In genomic region chr12:56724660-56724988, GRCh38 we compare ENCODE assay signal across 8 cellular contexts. TPM values are rescaled to one million over a fixed set of nuclear protein-coding genes. Genes with fewer than 3 reads are reported as not detected.
DNase-seq lines count a peak whose midpoint lies in the region; ATAC-seq and TF ChIP-seq lines count a peak whose summit lies in the region.

No MANE protein-coding gene starts in this region.

- H3K27me3 ChIP-seq in spleen (replicated peaks in 1 of 7) = no peaks in the 10 kb centered on the region

- H3K27me3 Mint-ChIP-seq in activated CD8-positive, alpha-beta memory T cell treated with anti-CD3 and anti-CD28 coated beads, Interleukin-2, amount 10 ng/mL, durations not matched to agents 7 days and 5 days = no peaks in the 10 kb centered on the region
- H3K27me3 Mint-ChIP-seq in activated naive CD8-positive, alpha-beta T cell treated with anti-CD3 and anti-CD28 coated beads for 36 hours = no peaks in the 10 kb centered on the region

- intact Hi-C loops in spleen (cut with DNase I; ENCODE audit: low total_unique reads) = no loop called here

- H3K36me3 Mint-ChIP-seq in activated CD8-positive, alpha-beta memory T cell treated with anti-CD3 and anti-CD28 coated beads, Interleukin-2, amount 10 ng/mL, durations not matched to agents 7 days and 5 days = peaks cover 70% of the 10 kb centered on the region
- peaks cover 65% of the 10 kb centered on the region for H3K36me3 Mint-ChIP-seq in activated naive CD8-positive, alpha-beta T cell treated with anti-CD3 and anti-CD28 coated beads for 36 hours

- peak overlapping the region; percentile 96 for H3K27ac Mint-ChIP-seq in activated CD8-positive, alpha-beta memory T cell treated with anti-CD3 and anti-CD28 coated beads, Interleukin-2, amount 10 ng/mL, durations not matched to agents 7 days and 5 days
- H3K27ac Mint-ChIP-seq in activated naive CD8-positive, alpha-beta T cell treated with anti-CD3 and anti-CD28 coated beads for 36 hours = peak overlapping the region; percentile 98

- peaks cover 55% of the 10 kb centered on the region for H3K4me1 Mint-ChIP-seq in activated CD8-positive, alpha-beta memory T cell treated with anti-CD3 and anti-CD28 coated beads, Interleukin-2, amount 10 ng/mL, durations not matched to agents 7 days and 5 days
- H3K4me1 Mint-ChIP-seq in activated naive CD8-positive, alpha-beta T cell treated with anti-CD3 and anti-CD28 coated beads for 36 hours = peaks cover 46% of the 10 kb centered on the region

- TF ChIP-seq CTCF in spleen (IDR thresholded peaks at IDR 0.05 in 8 of 11, conservative IDR thresholded peaks at IDR 0.05 in 3 of 11) = no peak

- ATAC-seq in activated CD8-positive, alpha-beta memory T cell treated with anti-CD3 and anti-CD28 coated beads, Interleukin-2, amount 10 ng/mL, durations not matched to agents 7 days and 5 days = no peak
- ATAC-seq in GM18907 (IDR thresholded peaks at IDR 0.05; ENCODE audit: unreplicated experiment) = no peak

- CTCF ChIA-PET in activated CD8-positive, alpha-beta memory T cell treated with anti-CD3 and anti-CD28 coated beads, Interleukin-2, amount 10 ng/mL, durations not matched to agents 7 days and 5 days (lab: Charles Lee) = no interaction called here

- H3K36me3 ChIP-seq in spleen = peaks cover 0 to 48% (median 12%) of the 10 kb centered on the region in 6 donors

- peak overlapping the region; percentile 100 for H3K4me3 ChIP-seq in iPS-11a (ENCODE audit: low read depth, low read length)
- peak overlapping the region; percentile 64 to 98 (median 76) for H3K4me3 ChIP-seq in spleen

- H3K4me1 ChIP-seq in spleen = peaks cover 39 to 62% (median 53%) of the 10 kb centered on the region in 6 donors

- TF ChIP-seq POLR2A in spleen (IDR thresholded peaks at IDR 0.05) = no peak

- WGBS in spleen, 5 donors = 0 to 1% (median 0%) methylated on average over 9 of the region's 9 CpGs

- DNase-seq in activated CD8-positive, alpha-beta memory T cell treated with anti-CD3 and anti-CD28 coated beads, Interleukin-2, amount 10 ng/mL, durations not matched to agents 7 days and 5 days = no peak
- no peak for DNase-seq in activated CD8-positive, alpha-beta memory T cell treated with anti-CD3 and anti-CD28 coated beads for 24 hours
- DNase-seq in activated naive CD8-positive, alpha-beta T cell treated with anti-CD3 and anti-CD28 coated beads for 36 hours = no peak
- DNase-seq in spleen (no peak), cerebellar cortex (ENCODE audit: low spot score) (no peak), NCI-H82 (lab: John Stamatoyannopoulos, UW) (no peak)

- H3K4me3 Mint-ChIP-seq in activated CD8-positive, alpha-beta memory T cell treated with anti-CD3 and anti-CD28 coated beads, Interleukin-2, amount 10 ng/mL, durations not matched to agents 7 days and 5 days = peak overlapping the region; percentile 98
- peak overlapping the region; percentile 94 for H3K4me3 Mint-ChIP-seq in activated naive CD8-positive, alpha-beta T cell treated with anti-CD3 and anti-CD28 coated beads for 36 hours

- no peaks in the 10 kb centered on the region for H3K9me3 ChIP-seq in spleen

- peak overlapping the region; percentile 93 to 98 (median 95) for H3K27ac ChIP-seq in spleen

- H3K9me3 Mint-ChIP-seq in activated CD8-positive, alpha-beta memory T cell treated with anti-CD3 and anti-CD28 coated beads, Interleukin-2, amount 10 ng/mL, durations not matched to agents 7 days and 5 days (ENCODE audit: low read depth) = no peaks in the 10 kb centered on the region
- H3K9me3 Mint-ChIP-seq in activated naive CD8-positive, alpha-beta T cell treated with anti-CD3 and anti-CD28 coated beads for 36 hours = no peaks in the 10 kb centered on the region

RNA-seq across cellular contexts. Expression of gene NACA, which starts 0.5 kb away (rescaled TPM):
- total RNA-seq in activated CD8-positive, alpha-beta memory T cell treated with anti-CD3 and anti-CD28 coated beads, Interleukin-2, amount 10 ng/mL, durations not matched to agents 7 days and 5 days = 100 to 1,000 TPM; 723 to 803 TPM
- total RNA-seq in activated naive CD8-positive, alpha-beta T cell treated with anti-CD3 and anti-CD28 coated beads for 36 hours = 1,000 to 10,000 TPM; 1,112 to 1,149 TPM
- total RNA-seq in spleen = 100 to 1,000 TPM; 535 to 885 (median 701) TPM
- polyA plus RNA-seq in spleen = 1,000 to 10,000 TPM; 1,928 to 3,231 (median 2,748) TPM

RNA-seq across cellular contexts. Expression of gene PRIM1, which starts 27.5 kb away (rescaled TPM):
- 10 to 100 TPM; 62.9 to 65.3 TPM for total RNA-seq in activated CD8-positive, alpha-beta memory T cell treated with anti-CD3 and anti-CD28 coated beads, Interleukin-2, amount 10 ng/mL, durations not matched to agents 7 days and 5 days
- 100 to 1,000 TPM in 1 of 2 experiments, 10 to 100 TPM in 1; 95.4 to 100 TPM for total RNA-seq in activated naive CD8-positive, alpha-beta T cell treated with anti-CD3 and anti-CD28 coated beads for 36 hours
- 10 to 100 TPM; 10.1 to 23.0 (median 11.4) TPM for total RNA-seq in spleen
- 10 to 100 TPM in 1 of 3 donors, 1 to 10 TPM in 2; 5.2 to 10.0 (median 8.1) TPM for polyA plus RNA-seq in spleen

RNA-seq across cellular contexts. Expression of gene PTGES3, which starts 36.5 kb away (rescaled TPM):
- 100 to 1,000 TPM; 241 to 268 TPM for total RNA-seq in activated CD8-positive, alpha-beta memory T cell treated with anti-CD3 and anti-CD28 coated beads, Interleukin-2, amount 10 ng/mL, durations not matched to agents 7 days and 5 days
- total RNA-seq in activated naive CD8-positive, alpha-beta T cell treated with anti-CD3 and anti-CD28 coated beads for 36 hours = 100 to 1,000 TPM; 402 to 403 TPM
- 100 to 1,000 TPM in 5 of 7 donors, 10 to 100 TPM in 2; 84.1 to 163 (median 133) TPM for total RNA-seq in spleen
- 100 to 1,000 TPM in 2 of 3 donors, 10 to 100 TPM in 1; 80.6 to 154 (median 114) TPM for polyA plus RNA-seq in spleen

RNA-seq across cellular contexts. Expression of gene HSD17B6, which starts 38.5 kb away (rescaled TPM):
- total RNA-seq in activated CD8-positive, alpha-beta memory T cell treated with anti-CD3 and anti-CD28 coated beads, Interleukin-2, amount 10 ng/mL, durations not matched to agents 7 days and 5 days = 1 to 10 TPM; 2.9 to 4.5 TPM
- total RNA-seq in activated naive CD8-positive, alpha-beta T cell treated with anti-CD3 and anti-CD28 coated beads for 36 hours = 1 to 10 TPM; 1.7 to 1.9 TPM
- 10 to 100 TPM; 13.7 to 93.4 (median 61.5) TPM for total RNA-seq in spleen
- 10 to 100 TPM in 2 of 3 donors, 1 to 10 TPM in 1; 6.4 to 40.0 (median 13.3) TPM for polyA plus RNA-seq in spleen
